25 cellular contexts compared by ENCODE assay signal in genomic region chr2:225779829-225780228, GRCh38.
DNase-seq lines count a peak whose midpoint lies in the region; ATAC-seq, FAIRE-seq and TF ChIP-seq lines count a peak whose summit lies in the region.
"Had no signal": no experiment of that assay in that cellular context is flagged by ENCODE, and none has a peak within 500 bp of the region (broad histone marks: within the 10 kb centered on the region; RNA-seq: fewer than 3 reads in every experiment).

No MANE protein-coding gene starts in this region.

- CTCF ChIA-PET in MCF 10A (lab: Yijun Ruan, JAX), result no interaction called here

- H4K20me1 ChIP-seq in astrocyte (ENCODE audit: insufficient read depth, low read length), result no peaks in the 10 kb centered on the region
- H4K20me1 ChIP-seq: BLaER1 treated with 17β-estradiol and CSF1 and Interleukin-3, amounts not matched to agents 10 nM and 100 nM had no signal

- no peak overlapping the region for H3K4me2 ChIP-seq in astrocyte (ENCODE audit: low read length)
- H3K4me2 ChIP-seq: BLaER1 treated with 17β-estradiol and CSF1 and Interleukin-3, amounts not matched to agents 10 nM and 100 nM had no signal

- intact Hi-C loops in left cardiac atrium (cut with DNase I), result no loop called here
- intact Hi-C loops in left ventricle myocardium inferior (cut with micrococcal nuclease), result no loop called here
- intact Hi-C loops in mucosa of descending colon (cut with DNase I, micrococcal nuclease), result no loop called here
- intact Hi-C loops in MCF 10A (cut with micrococcal nuclease), result no loop called here

- H3K4me3 ChIP-seq in left ventricle myocardium inferior (no peak overlapping the region), astrocyte (ENCODE audit: insufficient read depth, low read depth, low read length) (no peak overlapping the region), mucosa of descending colon (no peak overlapping the region)
- H3K4me3 ChIP-seq: BLaER1 treated with 17β-estradiol and CSF1 and Interleukin-3, amounts not matched to agents 10 nM and 100 nM had no signal

- H3K4me3 Mint-ChIP-seq in astrocyte (ENCODE audit: unreplicated experiment) (no peak overlapping the region), MCF 10A (ENCODE audit: unreplicated experiment) (no peak overlapping the region)
- no peak overlapping the region for H3K4me3 Mint-ChIP-seq in activated T-cell treated with anti-CD3 and anti-CD28 coated beads, Interleukin-2, amount 50 U/mL, for 24 hours
- H3K4me3 Mint-ChIP-seq: CD8-positive, alpha-beta memory T cell; H9; IgD-negative memory B cell had no signal

- no peak overlapping the region for H3K27ac Mint-ChIP-seq in astrocyte (ENCODE audit: unreplicated experiment)
- no peak overlapping the region for H3K27ac Mint-ChIP-seq in activated T-cell treated with anti-CD3 and anti-CD28 coated beads, Interleukin-2, amount 50 U/mL, for 24 hours
- no peak overlapping the region for H3K27ac Mint-ChIP-seq in MCF 10A (ENCODE audit: low read depth, unreplicated experiment)
- H3K27ac Mint-ChIP-seq: CD8-positive, alpha-beta memory T cell; H9; IgD-negative memory B cell had no signal

- FAIRE-seq in astrocyte (lab: Jason Lieb, UNC), result no peak
- FAIRE-seq: GM12892, HTR-8/SVneo, RCC 7860 had no signal

- H3K9ac ChIP-seq in astrocyte (ENCODE audit: low read length), result no peak overlapping the region
- H3K9ac ChIP-seq: BLaER1 treated with 17β-estradiol and CSF1 and Interleukin-3, amounts not matched to agents 10 nM and 100 nM had no signal

- no peak for TF ChIP-seq CTCF in left ventricle myocardium inferior (IDR thresholded peaks at IDR 0.05; ENCODE audit: borderline replicate concordance)
- TF ChIP-seq CTCF in astrocyte (IDR thresholded peaks at IDR 0.05; ENCODE audit: insufficient read depth, low read depth, low read length), result no peak
- TF ChIP-seq CTCF in mucosa of descending colon (IDR thresholded peaks at IDR 0.05), result no peak
- no peak for TF ChIP-seq CTCF in MCF 10A (IDR thresholded peaks at IDR 0.05; ENCODE audit: unreplicated experiment)

- no peaks in the 10 kb centered on the region for H3K36me3 ChIP-seq in left ventricle myocardium inferior
- H3K36me3 ChIP-seq in astrocyte (ENCODE audit: insufficient read depth, low read length), result no peaks in the 10 kb centered on the region
- no peaks in the 10 kb centered on the region for H3K36me3 ChIP-seq in mucosa of descending colon (ENCODE audit: low read depth)
- H3K36me3 ChIP-seq: BLaER1 treated with 17β-estradiol and CSF1 and Interleukin-3, amounts not matched to agents 10 nM and 100 nM had no signal

- H3K27ac ChIP-seq in left ventricle myocardium inferior (replicated peaks), result no peak overlapping the region
- H3K27ac ChIP-seq in astrocyte (ENCODE audit: low read depth, low read length), result no peak overlapping the region
- H3K27ac ChIP-seq: 22Rv1; BLaER1 treated with 17β-estradiol and CSF1 and Interleukin-3, amounts not matched to agents 10 nM and 100 nM; HL-60 had no signal

- ATAC-seq in left cardiac atrium (peak; percentile 32 to 68), mucosa of descending colon (no peak)

- H3K9me3 ChIP-seq in left ventricle myocardium inferior (replicated peaks) (peaks cover 14% of the 10 kb centered on the region), astrocyte (ENCODE audit: insufficient read depth, low read depth, low read length) (no peaks in the 10 kb centered on the region), mucosa of descending colon (no peaks in the 10 kb centered on the region)

- no peaks in the 10 kb centered on the region for H3K9me3 Mint-ChIP-seq in astrocyte (ENCODE audit: unreplicated experiment)
- H3K9me3 Mint-ChIP-seq in activated T-cell treated with anti-CD3 and anti-CD28 coated beads, Interleukin-2, amount 50 U/mL, for 24 hours, result peaks cover 1% of the 10 kb centered on the region
- H3K9me3 Mint-ChIP-seq in MCF 10A (ENCODE audit: unreplicated experiment), result no peaks in the 10 kb centered on the region
- H3K9me3 Mint-ChIP-seq: CD8-positive, alpha-beta memory T cell had no signal

- H3K27me3 ChIP-seq in left ventricle myocardium inferior (ENCODE audit: low read depth) (no peaks in the 10 kb centered on the region), astrocyte (ENCODE audit: insufficient read depth, low read length) (no peaks in the 10 kb centered on the region)
- H3K27me3 ChIP-seq: BLaER1 treated with 17β-estradiol and CSF1 and Interleukin-3, amounts not matched to agents 10 nM and 100 nM had no signal

- POLR2A ChIA-PET in MCF 10A (lab: Yijun Ruan, JAX), result no interaction called here

- H2AFZ ChIP-seq in astrocyte (ENCODE audit: low read depth, low read length), result no peak overlapping the region

- H3K4me1 ChIP-seq in left ventricle myocardium inferior (no peaks in the 10 kb centered on the region), astrocyte (ENCODE audit: insufficient read depth, low read length) (no peaks in the 10 kb centered on the region), mucosa of descending colon (ENCODE audit: low read depth) (no peaks in the 10 kb centered on the region)

- DNase-seq in left cardiac atrium (no peak), left ventricle myocardium inferior (no peak), astrocyte (ENCODE audit: low read depth) (peak; percentile 8), fibroblast of peridontal ligament (ENCODE audit: extremely low read depth) (peak; percentile 90), mucosa of descending colon (no peak), MCF 10A (ENCODE audit: unreplicated experiment) (no peak)
- DNase-seq in activated T-cell treated with anti-CD3 and anti-CD28 coated beads, Interleukin-2, amount 50 U/mL, for 24 hours, result no peak
- DNase-seq in activated CD4-positive, CD25-positive, alpha-beta regulatory T cell treated with anti-CD3 and anti-CD28 coated beads, Interleukin-2, amount 50 U/mL, for 72 hours, result no peak
- DNase-seq: CD8-positive, alpha-beta memory T cell; GDM1; H9; MV-4-11; NCI-H1417; NCI-H187 treated with DMSO at 0.1 percent for 48 hours; NCI-H2171; NCI-H446; NCI-H69; SHP77 treated with DMSO at 0.1 percent for 48 hours had no signal

- H3K27me3 Mint-ChIP-seq in astrocyte (ENCODE audit: low read depth, unreplicated experiment) (no peaks in the 10 kb centered on the region), MCF 10A (ENCODE audit: insufficient read depth, unreplicated experiment) (no peaks in the 10 kb centered on the region)
- peaks cover 5% of the 10 kb centered on the region for H3K27me3 Mint-ChIP-seq in activated T-cell treated with anti-CD3 and anti-CD28 coated beads, Interleukin-2, amount 50 U/mL, for 24 hours
- H3K27me3 Mint-ChIP-seq: IgD-negative memory B cell had no signal

- H3K4me1 Mint-ChIP-seq in astrocyte (ENCODE audit: low read depth, unreplicated experiment) (no peaks in the 10 kb centered on the region), MCF 10A (ENCODE audit: insufficient read depth, unreplicated experiment) (no peaks in the 10 kb centered on the region)
- no peaks in the 10 kb centered on the region for H3K4me1 Mint-ChIP-seq in activated T-cell treated with anti-CD3 and anti-CD28 coated beads, Interleukin-2, amount 50 U/mL, for 24 hours (ENCODE audit: low read depth)
- H3K4me1 Mint-ChIP-seq: CD8-positive, alpha-beta memory T cell; IgD-negative memory B cell had no signal

- H3K36me3 Mint-ChIP-seq in astrocyte (ENCODE audit: low read depth, unreplicated experiment), result no peaks in the 10 kb centered on the region
- H3K36me3 Mint-ChIP-seq in activated T-cell treated with anti-CD3 and anti-CD28 coated beads, Interleukin-2, amount 50 U/mL, for 24 hours (ENCODE audit: low read depth), result no peaks in the 10 kb centered on the region
- H3K36me3 Mint-ChIP-seq in MCF 10A (ENCODE audit: insufficient read depth, unreplicated experiment), result no peaks in the 10 kb centered on the region
- H3K36me3 Mint-ChIP-seq: CD8-positive, alpha-beta memory T cell; IgD-negative memory B cell had no signal

- H3K79me2 ChIP-seq in astrocyte (ENCODE audit: insufficient read depth, low read length), result no peaks in the 10 kb centered on the region

- BruUV-seq in MCF 10A (replicated peaks; lab: Mats Ljungman, UMichigan), result no TSS peak

Comparison
In these comparisons a context has a peak if more than half of its experiments do, and no peak if none do; other contexts are left out.
1. DNase-seq: peak in astrocyte (single experiment) and fibroblast of peridontal ligament (single experiment); none in left cardiac atrium (single experiment), left ventricle myocardium inferior (single experiment), activated T-cell treated with anti-CD3 and anti-CD28 coated beads, Interleukin-2, amount 50 U/mL, for 24 hours (single experiment), mucosa of descending colon (0 of 3), MCF 10A (single experiment) and activated CD4-positive, CD25-positive, alpha-beta regulatory T cell treated with anti-CD3 and anti-CD28 coated beads, Interleukin-2, amount 50 U/mL, for 72 hours (single experiment).